25 cellular contexts compared by ENCODE assay signal in the genomic region with DNA sequence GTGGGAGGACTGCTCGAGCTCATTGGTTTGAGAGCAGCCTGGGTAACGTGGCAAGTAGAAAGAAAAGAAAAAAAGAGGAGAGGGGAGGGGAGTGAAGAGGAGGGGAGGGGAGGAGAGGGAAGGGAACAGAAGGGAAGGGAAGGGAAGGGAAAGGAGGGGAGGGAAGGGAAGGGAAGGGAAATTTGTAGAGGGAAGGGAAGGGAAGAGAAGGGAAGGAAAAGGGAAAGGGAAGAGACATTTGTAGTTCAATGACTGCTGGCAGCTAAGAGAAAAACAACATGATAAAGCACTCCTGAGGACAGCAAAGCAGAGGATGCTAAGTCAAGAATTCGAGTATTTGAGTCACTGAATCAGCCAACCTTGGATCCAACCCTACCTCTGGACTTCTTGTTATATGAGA.
"Had no signal": no experiment of that assay in that cellular context is flagged by ENCODE, and none has a peak within 500 bp of the region (broad histone marks: within the 10 kb centered on the region; RNA-seq: fewer than 3 reads in every experiment).

No MANE protein-coding gene starts in this region.

- H3K9me3 Mint-ChIP-seq: naive thymus-derived CD8-positive, alpha-beta T cell; stimulated activated naive CD8-positive, alpha-beta T cell treated with anti-CD3 and anti-CD28 coated beads, Interleukin-15, amount 100 ng/mL, for 72 hours had no signal

- H3K27ac Mint-ChIP-seq: nephron progenitor cell; stimulated activated naive CD8-positive, alpha-beta T cell treated with anti-CD3 and anti-CD28 coated beads, Interleukin-15, amount 100 ng/mL, for 72 hours had no signal

- H3K4me3 Mint-ChIP-seq: naive thymus-derived CD8-positive, alpha-beta T cell; nephron progenitor cell; stimulated activated naive CD8-positive, alpha-beta T cell treated with anti-CD3 and anti-CD28 coated beads, Interleukin-15, amount 100 ng/mL, for 72 hours had no signal

- H3K4me1 Mint-ChIP-seq: nephron progenitor cell had no signal

- H3K9me3 ChIP-seq: heart left ventricle, left lung, ovary, psoas muscle, spleen, suprapubic skin, transverse colon, upper lobe of right lung, uterus had no signal

- H3K36me3 ChIP-seq: heart left ventricle, left lung, ovary, spleen, suprapubic skin, transverse colon, upper lobe of right lung, uterus had no signal

- H3K36me3 Mint-ChIP-seq: naive thymus-derived CD8-positive, alpha-beta T cell had no signal

- ATAC-seq: heart left ventricle; left cardiac atrium; left lung; naive thymus-derived CD8-positive, alpha-beta T cell; psoas muscle; right cardiac atrium; stimulated activated naive CD8-positive, alpha-beta T cell treated with anti-CD3 and anti-CD28 coated beads, Interleukin-15, amount 100 ng/mL, for 72 hours had no signal

- H3K4me1 ChIP-seq: heart left ventricle, left lung, psoas muscle, suprapubic skin, transverse colon, upper lobe of right lung, uterus had no signal

- DNase-seq: cortex of kidney; dorsolateral prefrontal cortex; effector CD4-positive, alpha-beta T cell; heart left ventricle; left cardiac atrium; left lung; mesendoderm; midbrain; naive thymus-derived CD8-positive, alpha-beta T cell; nephron progenitor cell; occipital lobe; ovary; posterior cingulate gyrus; psoas muscle; right cardiac atrium; spleen; stimulated activated CD4-positive, alpha-beta T cell treated with anti-CD3 and anti-CD28 coated beads, Interleukin-4, amount 100 ng/mL, for 4 hours; stimulated activated naive CD4-positive, alpha-beta T cell; stimulated activated naive CD8-positive, alpha-beta T cell treated with anti-CD3 and anti-CD28 coated beads, Interleukin-15, amount 100 ng/mL, for 72 hours; transverse colon; upper lobe of right lung; uterus had no signal

- H3K27ac ChIP-seq: heart left ventricle, hepatocyte, left lung, ovary, psoas muscle, skin epidermis, suprapubic skin, transverse colon, upper lobe of right lung, uterus had no signal

- H3K4me2 ChIP-seq: hepatocyte had no signal

- H3K27me3 Mint-ChIP-seq: naive thymus-derived CD8-positive, alpha-beta T cell; stimulated activated naive CD8-positive, alpha-beta T cell treated with anti-CD3 and anti-CD28 coated beads, Interleukin-15, amount 100 ng/mL, for 72 hours had no signal

- H3K4me3 ChIP-seq: dorsolateral prefrontal cortex, heart left ventricle, hepatocyte, left lung, ovary, psoas muscle, skin epidermis, spleen, suprapubic skin, transverse colon, upper lobe of right lung, uterus had no signal

- H3K27me3 ChIP-seq: dorsolateral prefrontal cortex, heart left ventricle, hepatocyte, left lung, ovary, spleen, suprapubic skin, transverse colon, upper lobe of right lung, uterus had no signal
